24 cellular contexts compared by ENCODE assay signal in the genomic region with DNA sequence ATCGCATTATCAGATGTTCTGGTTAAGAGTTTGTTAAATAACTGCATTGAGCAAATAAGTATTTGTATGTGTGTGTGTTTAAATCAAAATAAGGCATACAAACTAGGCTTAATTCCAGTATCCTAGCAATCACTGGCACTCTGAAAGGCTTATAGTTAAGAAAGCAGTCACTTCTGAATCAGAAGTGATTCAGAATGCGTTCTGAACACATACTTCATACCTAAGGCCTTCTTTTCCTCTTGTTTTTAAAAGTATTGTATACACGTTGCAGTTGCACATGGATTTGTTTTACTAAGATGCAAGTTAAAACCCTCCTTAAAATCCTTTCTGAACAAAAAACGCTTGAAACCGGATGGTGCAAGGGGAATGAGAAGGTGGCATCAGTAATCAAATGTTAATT.
A peak's percentile ranks its signal among the peaks of the same experiment; 100 is the strongest.
DNase-seq lines count a peak whose midpoint lies in the region; ATAC-seq, FAIRE-seq and TF ChIP-seq lines count a peak whose summit lies in the region.
"Had no signal": no experiment of that assay in that cellular context is flagged by ENCODE, and none has a peak within 500 bp of the region (broad histone marks: within the 10 kb centered on the region; RNA-seq: fewer than 3 reads in every experiment).

No MANE protein-coding gene starts in this region.

- H3K27ac Mint-ChIP-seq in activated naive CD4-positive, alpha-beta T cell treated with anti-CD3 and anti-CD28 coated beads, Interleukin-2, amount 10 ng/mL, durations not matched to agents 7 days and 5 days: no peak overlapping the region
- H3K27ac Mint-ChIP-seq: effector memory CD8-positive, alpha-beta T cell; progenitor cell of endocrine pancreas had no signal

- FAIRE-seq in bronchial epithelial cell (lab: Jason Lieb, UNC): no peak
- FAIRE-seq: GM12892 had no signal

- H3K36me3 ChIP-seq in bronchial epithelial cell (ENCODE audit: control insufficient read depth, insufficient read depth, low read length): no peaks in the 10 kb centered on the region
- H3K36me3 ChIP-seq: ascending aorta, heart right ventricle, vagina had no signal

- CTCF ChIA-PET in activated naive CD4-positive, alpha-beta T cell treated with anti-CD3 and anti-CD28 coated beads, Interleukin-2, amount 10 ng/mL, durations not matched to agents 7 days and 5 days (lab: Charles Lee): interaction anchor here (0.5 to 0.6 kb wide), 2 partner anchors 42 to 1258 kb away, joined by 3 to 4 read pairs; no protein-coding TSS in a partner anchor

- no peaks in the 10 kb centered on the region for H3K27me3 Mint-ChIP-seq in activated naive CD4-positive, alpha-beta T cell treated with anti-CD3 and anti-CD28 coated beads, Interleukin-2, amount 10 ng/mL, durations not matched to agents 7 days and 5 days
- H3K27me3 Mint-ChIP-seq: effector memory CD8-positive, alpha-beta T cell; progenitor cell of endocrine pancreas had no signal

- H3K9me3 Mint-ChIP-seq in activated naive CD4-positive, alpha-beta T cell treated with anti-CD3 and anti-CD28 coated beads, Interleukin-2, amount 10 ng/mL, durations not matched to agents 7 days and 5 days: no peaks in the 10 kb centered on the region
- H3K9me3 Mint-ChIP-seq: effector memory CD8-positive, alpha-beta T cell had no signal

- TF ChIP-seq CTCF in bronchial epithelial cell (IDR thresholded peaks at IDR 0.05; ENCODE audit: insufficient read depth, low read length, severe bottlenecking): no peak

- no peak overlapping the region for H3K4me3 Mint-ChIP-seq in activated naive CD4-positive, alpha-beta T cell treated with anti-CD3 and anti-CD28 coated beads, Interleukin-2, amount 10 ng/mL, durations not matched to agents 7 days and 5 days
- H3K4me3 Mint-ChIP-seq: effector memory CD8-positive, alpha-beta T cell had no signal

- ATAC-seq in GM19395 (IDR thresholded peaks at IDR 0.05; ENCODE audit: unreplicated experiment) (no peak), HG03159 (IDR thresholded peaks at IDR 0.05; ENCODE audit: unreplicated experiment) (no peak)
- ATAC-seq: effector memory CD8-positive, alpha-beta T cell; heart right ventricle; Right ventricle myocardium inferior had no signal

- H3K4me1 Mint-ChIP-seq in activated naive CD4-positive, alpha-beta T cell treated with anti-CD3 and anti-CD28 coated beads, Interleukin-2, amount 10 ng/mL, durations not matched to agents 7 days and 5 days: peaks cover 6% of the 10 kb centered on the region

- no peaks in the 10 kb centered on the region for H3K36me3 Mint-ChIP-seq in activated naive CD4-positive, alpha-beta T cell treated with anti-CD3 and anti-CD28 coated beads, Interleukin-2, amount 10 ng/mL, durations not matched to agents 7 days and 5 days

- DNase-seq in HT1080 (ENCODE audit: low read depth) (peak; percentile 6), bronchial epithelial cell (ENCODE audit: low read depth) (peak; percentile 73), kidney tubule cell (ENCODE audit: low spot score) (peak; percentile 22), NCI-H774 (lab: John Stamatoyannopoulos, UW) (no peak)
- DNase-seq in activated naive CD4-positive, alpha-beta T cell treated with anti-CD3 and anti-CD28 coated beads, Interleukin-2, amount 10 ng/mL, durations not matched to agents 7 days and 5 days: no peak
- DNase-seq: activated CD4-positive, CD25-positive, alpha-beta regulatory T cell treated with anti-CD3 and anti-CD28 coated beads, Interleukin-2, amount 50 U/mL, for 72 hours; activated naive CD4-positive, alpha-beta T cell treated with anti-CD3 and anti-CD28 coated beads, Interleukin-2, amount 50 U/mL, for 16 hours; activated T-cell treated with anti-CD3 and anti-CD28 coated beads, Interleukin-2, amount 50 U/mL, for 48 hours; AML-193; DMS79; effector memory CD8-positive, alpha-beta T cell; heart right ventricle; Karpas-422; NCI-H1048; NCI-H187 treated with DMSO at 0.1 percent for 48 hours; NCI-H2227 treated with DMSO at 0.1 percent for 48 hours; SW 1271 had no signal

- no peaks in the 10 kb centered on the region for H3K27me3 ChIP-seq in bronchial epithelial cell (ENCODE audit: control insufficient read depth, insufficient read depth, low read length)
- H3K27me3 ChIP-seq: ascending aorta, heart right ventricle, vagina had no signal

- H3K4me3 ChIP-seq in bronchial epithelial cell (ENCODE audit: low read depth, low read length): no peak overlapping the region
- H3K4me3 ChIP-seq: ascending aorta, heart right ventricle, vagina had no signal

Comparison
In these comparisons a context has a peak if more than half of its experiments do, and no peak if none do; other contexts are left out.
1. DNase-seq: peak in HT1080 (single experiment), bronchial epithelial cell (single experiment) and kidney tubule cell (single experiment); none in activated naive CD4-positive, alpha-beta T cell treated with anti-CD3 and anti-CD28 coated beads, Interleukin-2, amount 10 ng/mL, durations not matched to agents 7 days and 5 days (single experiment) and NCI-H774 (single experiment).